ENCODE assay signal across 8 cellular contexts in genomic region chr19:8321760-8322637, GRCh38. TPM values are rescaled to one million over a fixed set of nuclear protein-coding genes. Genes with fewer than 3 reads are reported as not detected.
A peak's percentile ranks its signal among the peaks of the same experiment; 100 is the strongest.
DNase-seq lines count a peak whose midpoint lies in the region; ATAC-seq and TF ChIP-seq lines count a peak whose summit lies in the region.

No MANE protein-coding gene starts in this region.

- peaks cover 19% of the 10 kb centered on the region for H4K20me1 ChIP-seq in Karpas-422 (ENCODE audit: insufficient read depth, low read depth, low read length)

- intact Hi-C loops in colonic mucosa (cut with DNase I) = loop anchor here (5.0 kb wide), 1 partner anchor 50 kb away; no protein-coding TSS in a partner anchor
- intact Hi-C loops in aorta (cut with DNase I) = no loop called here

- H3K4me3 ChIP-seq in Karpas-422 (ENCODE audit: low read length) (peak overlapping the region; percentile 98), colonic mucosa (peak overlapping the region; percentile 97), mesodermal cell (ENCODE audit: extremely low read depth, insufficient read depth, low read length, poor library complexity, severe bottlenecking) (peak overlapping the region; percentile 96), aorta (ENCODE audit: low read length in 2 of 2) (peak overlapping the region; percentile 79 to 83)

- no peaks in the 10 kb centered on the region for H3K9me3 ChIP-seq in Karpas-422 (ENCODE audit: low read length)
- no peaks in the 10 kb centered on the region for H3K9me3 ChIP-seq in colonic mucosa
- H3K9me3 ChIP-seq in mesodermal cell (ENCODE audit: control insufficient read depth, low read length) = no peaks in the 10 kb centered on the region
- peaks cover under 1% of the 10 kb centered on the region for H3K9me3 ChIP-seq in aorta (ENCODE audit: control insufficient read depth, low read length)

- peak overlapping the region; percentile 97 for H3K9ac ChIP-seq in Karpas-422 (ENCODE audit: low read length)
- H3K9ac ChIP-seq in colonic mucosa (ENCODE audit: low read depth in 2 of 2, low read length in 2 of 2) = peak overlapping the region; percentile 85 to 94

- no peaks in the 10 kb centered on the region for H3K9me2 ChIP-seq in Karpas-422 (replicated peaks; ENCODE audit: insufficient read depth, low read length)

- H3K27me3 ChIP-seq in Karpas-422 (ENCODE audit: low read length) = no peaks in the 10 kb centered on the region
- no peaks in the 10 kb centered on the region for H3K27me3 ChIP-seq in colonic mucosa
- H3K27me3 ChIP-seq in aorta (ENCODE audit: control insufficient read depth in 1 of 2, insufficient read depth in 2 of 2, low read length in 1 of 2) = no peaks in the 10 kb centered on the region

- ATAC-seq in aorta (ENCODE audit: low FRiP score) = peak; percentile 44

- TF ChIP-seq CTCF in C4-2B (conservative IDR thresholded peaks at IDR 0.05) (no peak), colonic mucosa (IDR thresholded peaks at IDR 0.05) (no peak)

- H3K27ac ChIP-seq in C4-2B (peak overlapping the region; percentile 96), Karpas-422 (ENCODE audit: low read length) (no peak overlapping the region; the same call in 1 of the 2 replicates), colonic mucosa (peak overlapping the region; percentile 88), mesodermal cell (ENCODE audit: low read depth, low read length, severe bottlenecking) (peak overlapping the region; percentile 59), aorta (ENCODE audit: low read depth in 1 of 2, low read length in 2 of 2) (peak overlapping the region in 1 of 2 donors; percentile 58)

- DNase-seq in Karpas-422 (no peak), colonic mucosa (no peak), aorta (peak in 1 of 2 donors; percentile 60), A172 (ENCODE audit: low spot score) (no peak), T1000 (lab: John Stamatoyannopoulos, UW) (no peak), HuH-7 (ENCODE audit: low spot score) (no peak)

- H2AFZ ChIP-seq in Karpas-422 (ENCODE audit: low read length) = no peak overlapping the region

- WGBS in mesodermal cell (ENCODE audit: insufficient coverage in 2 of 2), 2 experiments = 4 to 11% methylated on average over 29 to 43 of the region's 49 CpGs
- 14 to 15% methylated on average over 49 of the region's 49 CpGs for WGBS in aorta, 2 donors

- peak overlapping the region; percentile 93 for H3K4me2 ChIP-seq in Karpas-422 (ENCODE audit: low read depth, low read length, poor library complexity, severe bottlenecking)

- peaks cover 40% of the 10 kb centered on the region for H3K4me1 ChIP-seq in Karpas-422 (ENCODE audit: low read length)
- H3K4me1 ChIP-seq in colonic mucosa = no peaks in the 10 kb centered on the region
- peaks cover 10% of the 10 kb centered on the region for H3K4me1 ChIP-seq in mesodermal cell (ENCODE audit: control insufficient read depth, insufficient read depth, low read length, poor library complexity, severe bottlenecking)
- H3K4me1 ChIP-seq in aorta (ENCODE audit: control insufficient read depth in 1 of 2, insufficient read depth in 2 of 2, low read length in 2 of 2) = no peaks in the 10 kb centered on the region

- peaks cover 42% of the 10 kb centered on the region for H3K79me2 ChIP-seq in Karpas-422 (ENCODE audit: low read length)

- H3K36me3 ChIP-seq in Karpas-422 (ENCODE audit: insufficient read depth, low read length) (peaks cover 19% of the 10 kb centered on the region), colonic mucosa (no peaks in the 10 kb centered on the region), mesodermal cell (ENCODE audit: control insufficient read depth, insufficient read depth, low read length) (peaks cover 43% of the 10 kb centered on the region), aorta (ENCODE audit: control insufficient read depth in 1 of 2, insufficient read depth in 2 of 2, low read length in 1 of 2) (no peaks in the 10 kb centered on the region)

RNA-seq across cellular contexts. Expression of gene RPS28, which starts 0.7 kb away (rescaled TPM):
- 1,155 and 2,638 TPM in 2 replicates for total RNA-seq in Karpas-422 (2014; rRNA removed; shearing (Covaris generic); ENCODE audit: low replicate concordance)
- total RNA-seq in colonic mucosa (1,000 to 10,000 TPM; 1,587 to 1,854 TPM), aorta (100 to 1,000 TPM; 875 to 981 TPM)
- 1,106 TPM for polyA plus RNA-seq in mesodermal cell (2013, experiment 1 of 2)
- 958 TPM for polyA plus RNA-seq in mesodermal cell (2013, experiment 2 of 2)
- 100 to 1,000 TPM; 405 to 553 TPM for polyA plus RNA-seq in aorta
- total RNA-seq in A172 (2014; rRNA removed; shearing (Covaris generic)) = 193 and 479 TPM in 2 replicates

RNA-seq across cellular contexts. Expression of gene NDUFA7, which starts 0.8 kb away (rescaled TPM):
- 85.1 and 94.9 TPM in 2 replicates for total RNA-seq in Karpas-422 (2014; rRNA removed; shearing (Covaris generic); ENCODE audit: low replicate concordance)
- total RNA-seq in colonic mucosa (10 to 100 TPM; 57.4 to 58.3 TPM), aorta (10 to 100 TPM; 18.9 to 19.6 TPM)
- 156 TPM for polyA plus RNA-seq in mesodermal cell (2013, experiment 1 of 2)
- polyA plus RNA-seq in mesodermal cell (2013, experiment 2 of 2) = 139 TPM
- 10 to 100 TPM; 33.8 to 53.0 TPM for polyA plus RNA-seq in aorta
- 31.8 and 71.4 TPM in 2 replicates for total RNA-seq in A172 (2014; rRNA removed; shearing (Covaris generic))

RNA-seq across cellular contexts. Expression of gene CD320, which starts 13.8 kb away (rescaled TPM):
- total RNA-seq in Karpas-422 (2014; rRNA removed; shearing (Covaris generic); ENCODE audit: low replicate concordance) = 16.0 and 29.4 TPM in 2 replicates
- 100 to 1,000 TPM in 1 of 2 donors, 10 to 100 TPM in 1; 34.1 to 154 TPM for total RNA-seq in colonic mucosa
- polyA plus RNA-seq in mesodermal cell (2013, experiment 1 of 2) = 66.5 TPM
- polyA plus RNA-seq in mesodermal cell (2013, experiment 2 of 2) = 55.8 TPM
- total RNA-seq in aorta = 10 to 100 TPM; 25.5 to 28.0 TPM
- polyA plus RNA-seq in aorta = 10 to 100 TPM; 17.3 to 42.6 TPM
- 53.1 and 70.6 TPM in 2 replicates for total RNA-seq in A172 (2014; rRNA removed; shearing (Covaris generic))

RNA-seq across cellular contexts. Expression of gene KANK3, which starts 21.1 kb away (rescaled TPM):
- total RNA-seq in Karpas-422 (2014; rRNA removed; shearing (Covaris generic); ENCODE audit: low replicate concordance) = 1.2 TPM in 1 of 2 replicates, not detected in the other
- total RNA-seq in colonic mucosa = 1 to 10 TPM; 1.7 to 2.7 TPM
- 7.2 TPM for polyA plus RNA-seq in mesodermal cell (2013, experiment 1 of 2)
- 4.9 TPM for polyA plus RNA-seq in mesodermal cell (2013, experiment 2 of 2)
- total RNA-seq in aorta = 10 to 100 TPM; 15.9 to 23.9 TPM
- 1 to 10 TPM in 1 of 2 donors, under 1 TPM in 1; 0.50 to 1.8 TPM for polyA plus RNA-seq in aorta
- 1.0 and 1.2 TPM in 2 replicates for total RNA-seq in A172 (2014; rRNA removed; shearing (Covaris generic))

RNA-seq across cellular contexts. Expression of gene ANGPTL4, which starts 42.0 kb away (rescaled TPM):
- total RNA-seq in Karpas-422 (2014; rRNA removed; shearing (Covaris generic); ENCODE audit: low replicate concordance) = not detected in 2 replicates
- 1 to 10 TPM; 7.7 to 8.1 TPM for total RNA-seq in colonic mucosa
- polyA plus RNA-seq in mesodermal cell (2013, experiment 1 of 2) = 10.0 TPM
- polyA plus RNA-seq in mesodermal cell (2013, experiment 2 of 2) = 7.6 TPM
- 10 to 100 TPM; 39.9 to 45.1 TPM for total RNA-seq in aorta
- polyA plus RNA-seq in aorta = 10 to 100 TPM; 10.1 to 19.5 TPM
- not detected in 2 replicates for total RNA-seq in A172 (2014; rRNA removed; shearing (Covaris generic))
